ENCODE assay signal across 8 cellular contexts in genomic region chr12:118376089-118377004, GRCh38. TPM values are rescaled to one million over a fixed set of nuclear protein-coding genes. Genes with fewer than 3 reads are reported as not detected.
DNase-seq lines count a peak whose midpoint lies in the region; ATAC-seq and TF ChIP-seq lines count a peak whose summit lies in the region.

A gene with protein sequence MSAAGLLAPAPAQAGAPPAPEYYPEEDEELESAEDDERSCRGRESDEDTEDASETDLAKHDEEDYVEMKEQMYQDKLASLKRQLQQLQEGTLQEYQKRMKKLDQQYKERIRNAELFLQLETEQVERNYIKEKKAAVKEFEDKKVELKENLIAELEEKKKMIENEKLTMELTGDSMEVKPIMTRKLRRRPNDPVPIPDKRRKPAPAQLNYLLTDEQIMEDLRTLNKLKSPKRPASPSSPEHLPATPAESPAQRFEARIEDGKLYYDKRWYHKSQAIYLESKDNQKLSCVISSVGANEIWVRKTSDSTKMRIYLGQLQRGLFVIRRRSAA (plus strand): TSS chr12:118376555. CDS start chr12:118376692, 137 bp downstream.

- peaks cover 43% of the 10 kb centered on the region for H3K4me1 Mint-ChIP-seq in nephron

- H3K36me3 ChIP-seq in BJ (ENCODE audit: control insufficient read depth, insufficient read depth, low read length) (peaks cover 5% of the 10 kb centered on the region), MG63 (peaks cover 17% of the 10 kb centered on the region)

- no peak for DNase-seq in BJ (ENCODE audit: low read depth)
- peak; percentile 74 for DNase-seq in MG63
- DNase-seq in SIG-M5 treated with dmso at 0.1 percent for 504 hours (lab: John Stamatoyannopoulos, UW; ENCODE audit: unreplicated experiment) = peak; percentile 80
- peak; percentile 95 for DNase-seq in activated gamma-delta T cell treated with Interleukin-2 at 50 U/mL for 16 hours
- peak; percentile 57 for DNase-seq in fibroblast of the conjunctiva (ENCODE audit: low read depth)
- peak; percentile 95 for DNase-seq in stimulated activated naive CD8-positive, alpha-beta T cell treated with anti-CD3 and anti-CD28 coated beads, Interleukin-15, Interleukin-2, amounts not matched to agents 100 U/mL and 50 U/mL, for 24 hours

- TF ChIP-seq CTCF in BJ (IDR thresholded peaks at IDR 0.05; ENCODE audit: insufficient read depth, low read depth, low read length) (peak; percentile 97), nephron (IDR thresholded peaks at IDR 0.05; ENCODE audit: unreplicated experiment in 3 of 3) (peak; percentile 92 to 98 (median 97))

- peaks cover 13% of the 10 kb centered on the region for H3K27me3 Mint-ChIP-seq in nephron (ENCODE audit: low read depth)

- H3K27me3 ChIP-seq in BJ (ENCODE audit: control insufficient read depth, insufficient read depth, low read length) (no peaks in the 10 kb centered on the region), MG63 (no peaks in the 10 kb centered on the region)

- no peaks in the 10 kb centered on the region for H3K9me3 ChIP-seq in MG63

- H3K36me3 Mint-ChIP-seq in nephron (ENCODE audit: low read depth) = peaks cover 9% of the 10 kb centered on the region

- H3K27ac Mint-ChIP-seq in nephron = peak within 1 kb of the TSS; percentile 98 to 100 (median 99)

- peak within 1 kb of the TSS; percentile 88 to 98 (median 98) for H3K4me3 Mint-ChIP-seq in nephron

- H3K4me3 ChIP-seq in BJ (ENCODE audit: low read depth, low read length) (peak within 1 kb of the TSS; percentile 86), MG63 (peak within 1 kb of the TSS; percentile 84)

- ATAC-seq in GM19452 (IDR thresholded peaks at IDR 0.05; ENCODE audit: unreplicated experiment) = peak; percentile 36
- ATAC-seq in stimulated activated naive CD8-positive, alpha-beta T cell treated with anti-CD3 and anti-CD28 coated beads, Interleukin-15, Interleukin-2, amounts not matched to agents 100 U/mL and 50 U/mL, for 24 hours = peak; percentile 30

- POLR2A ChIA-PET in BJ (lab: Charles Lee) = interaction anchor here (0.6 to 1.1 kb wide), 3 partner anchors 48 to 186 kb away, joined by 3 to 5 read pairs (median 3); no protein-coding TSS in a partner anchor

- CTCF ChIA-PET in BJ (lab: Yijun Ruan, JAX) = interaction anchor here (0.6 to 6.4 kb wide), 67 partner anchors 8 to 1429 kb away, joined by 3 to 226 read pairs (median 5); partner anchors contain the start of gene PEBP1

- H3K9me3 Mint-ChIP-seq in nephron = no peaks in the 10 kb centered on the region

RNA-seq across cellular contexts. Expression of the gene that starts here (rescaled TPM):
- polyA plus RNA-seq in BJ (2011; rRNA removed) = 16.2 and 22.8 TPM in 2 replicates
- 15.2 and 16.0 TPM in 2 replicates for polyA minus RNA-seq in BJ (2011; rRNA and poly(A)+ RNA removed)
- total RNA-seq in MG63 (2014; rRNA removed; shearing (Covaris generic); ENCODE audit: low replicate concordance) = 20.5 and 46.8 TPM in 2 replicates
